Comparison of ENCODE assay signal across 9 cellular contexts in genomic region chr4:6749340-6750171, GRCh38. TPM values are rescaled to one million over a fixed set of nuclear protein-coding genes. Genes with fewer than 3 reads are reported as not detected.
DNase-seq lines count a peak whose midpoint lies in the region; FAIRE-seq and TF ChIP-seq lines count a peak whose summit lies in the region.
"Had no signal": no experiment of that assay in that cellular context is flagged by ENCODE, and none has a peak within 500 bp of the region (broad histone marks: within the 10 kb centered on the region; RNA-seq: fewer than 3 reads in every experiment).

No MANE protein-coding gene starts in this region.

- H3K27ac ChIP-seq in kidney (ENCODE audit: low read depth in 2 of 2, low read length in 2 of 2) (peak overlapping the region in 1 of 2 donors; percentile 71), subcutaneous abdominal adipose tissue (ENCODE audit: low read depth, low read length) (peak overlapping the region; percentile 60)

- peaks cover 11% of the 10 kb centered on the region for H3K4me1 Mint-ChIP-seq in activated CD4-positive, alpha-beta T cell treated with anti-CD3 and anti-CD28 coated beads, Interleukin-2, amount 10 ng/mL, durations not matched to agents 7 days and 5 days

- peaks cover 0 to 3% (median 0%) of the 10 kb centered on the region in 5 donors for H3K27me3 ChIP-seq in subcutaneous abdominal adipose tissue (ENCODE audit: control insufficient read depth in 5 of 5, insufficient read depth in 4 of 5, low read length in 5 of 5)

- no peak for FAIRE-seq in kidney (lab: Jason Lieb, UNC)

- peaks cover 10 to 19% of the 10 kb centered on the region in 2 donors for H3K4me1 ChIP-seq in kidney (ENCODE audit: control insufficient read depth in 1 of 2, insufficient read depth in 1 of 2, low read depth in 1 of 2, low read length in 2 of 2)
- peaks cover 4 to 48% (median 30%) of the 10 kb centered on the region in 5 donors for H3K4me1 ChIP-seq in subcutaneous abdominal adipose tissue (ENCODE audit: control insufficient read depth in 5 of 5, insufficient read depth in 5 of 5, low read length in 5 of 5)

- H3K27me3 Mint-ChIP-seq in activated CD4-positive, alpha-beta T cell treated with anti-CD3 and anti-CD28 coated beads, Interleukin-2, amount 10 ng/mL, durations not matched to agents 7 days and 5 days: peaks cover 2% of the 10 kb centered on the region

- intact Hi-C loops in kidney (cut with DNase I): no loop called here

- TF ChIP-seq CTCF in astrocyte of the spinal cord (IDR thresholded peaks at IDR 0.05; ENCODE audit: low read depth, low read length): no peak
- TF ChIP-seq CTCF in kidney (IDR thresholded peaks at IDR 0.05; ENCODE audit: borderline replicate concordance, extremely low read depth, insufficient read depth): no peak

- H3K36me3 Mint-ChIP-seq in activated CD4-positive, alpha-beta T cell treated with anti-CD3 and anti-CD28 coated beads, Interleukin-2, amount 10 ng/mL, durations not matched to agents 7 days and 5 days (ENCODE audit: low read depth): no peaks in the 10 kb centered on the region

- H3K36me3 ChIP-seq in kidney (ENCODE audit: control insufficient read depth in 1 of 2, insufficient read depth in 2 of 2, low read length in 2 of 2) (no peaks in the 10 kb centered on the region), subcutaneous abdominal adipose tissue (ENCODE audit: control insufficient read depth in 5 of 5, insufficient read depth in 5 of 5, low read length in 5 of 5) (no peaks in the 10 kb centered on the region)

- H3K4me3 ChIP-seq in astrocyte of the spinal cord (ENCODE audit: low read depth, low read length) (no peak overlapping the region), kidney (ENCODE audit: low read length in 2 of 2) (no peak overlapping the region), subcutaneous abdominal adipose tissue (ENCODE audit: low read depth in 1 of 5, low read length in 5 of 5) (peak overlapping the region in 2 of 5 donors; percentile 2 to 22)

- H3K9ac ChIP-seq in kidney (ENCODE audit: low read length in 2 of 2): peak overlapping the region in 1 of 2 donors; percentile 55
- H3K9ac ChIP-seq in subcutaneous abdominal adipose tissue (ENCODE audit: low read length in 5 of 5): peak overlapping the region in 3 of 5 donors; percentile 7 to 65 (median 41)

- DNase-seq in HT-29 (ENCODE audit: low spot score) (peak; percentile 95), astrocyte of the spinal cord (ENCODE audit: low read depth, low spot score) (peak; percentile 10), kidney (peak; percentile 96), cerebellum (ENCODE audit: low spot score) (no peak), nucleus accumbens (lab: John Stamatoyannopoulos, UW) (no peak)
- no peak for DNase-seq in activated CD4-positive, alpha-beta T cell treated with anti-CD3 and anti-CD28 coated beads, Interleukin-2, amount 50 U/mL, for 1 hour
- no peak for DNase-seq in activated CD4-positive, alpha-beta T cell treated with anti-CD3 and anti-CD28 coated beads, Interleukin-2, amount 10 ng/mL, durations not matched to agents 7 days and 5 days
- DNase-seq: central memory CD4-positive, alpha-beta T cell had no signal

- in situ Hi-C loops in astrocyte of the spinal cord (cut with HindIII; ENCODE audit: low sequenced_read_pairs): no loop called here

- H3K9me3 ChIP-seq in kidney (ENCODE audit: control insufficient read depth in 1 of 2, low read length in 2 of 2) (no peaks in the 10 kb centered on the region), subcutaneous abdominal adipose tissue (ENCODE audit: control insufficient read depth in 5 of 5, low read length in 5 of 5) (no peaks in the 10 kb centered on the region)

- H3K9me3 Mint-ChIP-seq in activated CD4-positive, alpha-beta T cell treated with anti-CD3 and anti-CD28 coated beads, Interleukin-2, amount 10 ng/mL, durations not matched to agents 7 days and 5 days: no peaks in the 10 kb centered on the region

- H3K4me3 Mint-ChIP-seq in activated CD4-positive, alpha-beta T cell treated with anti-CD3 and anti-CD28 coated beads, Interleukin-2, amount 10 ng/mL, durations not matched to agents 7 days and 5 days: no peak overlapping the region

- POLR2A ChIA-PET in activated CD4-positive, alpha-beta T cell treated with anti-CD3 and anti-CD28 coated beads, Interleukin-2, amount 10 ng/mL, durations not matched to agents 7 days and 5 days (lab: Charles Lee): no interaction called here

- CTCF ChIA-PET in activated CD4-positive, alpha-beta T cell treated with anti-CD3 and anti-CD28 coated beads, Interleukin-2, amount 10 ng/mL, durations not matched to agents 7 days and 5 days (lab: Charles Lee): interaction anchor here (0.6 to 1.8 kb wide), 3 partner anchors 28 to 1055 kb away, joined by 3 to 4 read pairs (median 3); no protein-coding TSS in a partner anchor

- no peak overlapping the region for H3K27ac Mint-ChIP-seq in activated CD4-positive, alpha-beta T cell treated with anti-CD3 and anti-CD28 coated beads, Interleukin-2, amount 10 ng/mL, durations not matched to agents 7 days and 5 days

RNA-seq across cellular contexts. Expression of gene KIAA0232, which starts 33.0 kb away (rescaled TPM):
- total RNA-seq in HT-29 (2014; rRNA removed; shearing (Covaris generic)): 5.7 and 6.0 TPM in 2 replicates
- total RNA-seq in kidney (39.9 TPM), cerebellum (43.6 TPM)
- polyA plus RNA-seq in kidney (ENCODE audit: insufficient read depth, low read depth, low replicate concordance): 14.0 TPM
- 10 to 100 TPM; 16.5 to 17.3 TPM for total RNA-seq in activated CD4-positive, alpha-beta T cell treated with anti-CD3 and anti-CD28 coated beads, Interleukin-2, amount 10 ng/mL, durations not matched to agents 7 days and 5 days

RNA-seq across cellular contexts. Expression of gene BLOC1S4, which starts 33.6 kb away (rescaled TPM):
- total RNA-seq in HT-29 (2014; rRNA removed; shearing (Covaris generic)): 28.7 and 31.3 TPM in 2 replicates
- total RNA-seq in kidney: 14.2 TPM
- 12.3 TPM for polyA plus RNA-seq in kidney (ENCODE audit: insufficient read depth, low read depth, low replicate concordance)
- 8.3 TPM for total RNA-seq in cerebellum
- total RNA-seq in activated CD4-positive, alpha-beta T cell treated with anti-CD3 and anti-CD28 coated beads, Interleukin-2, amount 10 ng/mL, durations not matched to agents 7 days and 5 days: 10 to 100 TPM; 16.6 to 17.6 TPM

RNA-seq across cellular contexts. Expression of gene MRFAP1L1, which starts 39.9 kb away (rescaled TPM):
- total RNA-seq in HT-29 (2014; rRNA removed; shearing (Covaris generic)): 41.6 and 43.4 TPM in 2 replicates
- 57.1 TPM for total RNA-seq in kidney
- polyA plus RNA-seq in kidney (ENCODE audit: insufficient read depth, low read depth, low replicate concordance): 69.1 TPM
- 61.2 TPM for total RNA-seq in cerebellum
- 10 to 100 TPM; 74.5 to 74.9 TPM for total RNA-seq in activated CD4-positive, alpha-beta T cell treated with anti-CD3 and anti-CD28 coated beads, Interleukin-2, amount 10 ng/mL, durations not matched to agents 7 days and 5 days

RNA-seq across cellular contexts. Expression of gene S100P, which starts 55.9 kb away (rescaled TPM):
- 412 and 628 TPM in 2 replicates for total RNA-seq in HT-29 (2014; rRNA removed; shearing (Covaris generic))
- not detected for total RNA-seq in kidney
- not detected for polyA plus RNA-seq in kidney (ENCODE audit: insufficient read depth, low read depth, low replicate concordance)
- total RNA-seq in cerebellum: 0.27 TPM
- total RNA-seq in activated CD4-positive, alpha-beta T cell treated with anti-CD3 and anti-CD28 coated beads, Interleukin-2, amount 10 ng/mL, durations not matched to agents 7 days and 5 days: 1 to 10 TPM; 5.3 to 7.2 TPM

Comparison
In these comparisons a context has a peak if more than half of its experiments do, and no peak if none do; other contexts are left out.
1. DNase-seq: peak in HT-29 (single experiment), astrocyte of the spinal cord (single experiment) and kidney (single experiment); none in activated CD4-positive, alpha-beta T cell treated with anti-CD3 and anti-CD28 coated beads, Interleukin-2, amount 50 U/mL, for 1 hour (single experiment), cerebellum (single experiment), activated CD4-positive, alpha-beta T cell treated with anti-CD3 and anti-CD28 coated beads, Interleukin-2, amount 10 ng/mL, durations not matched to agents 7 days and 5 days (single experiment) and nucleus accumbens (0 of 56).